ENCODE assay signal across 8 cellular contexts in the genomic region with DNA sequence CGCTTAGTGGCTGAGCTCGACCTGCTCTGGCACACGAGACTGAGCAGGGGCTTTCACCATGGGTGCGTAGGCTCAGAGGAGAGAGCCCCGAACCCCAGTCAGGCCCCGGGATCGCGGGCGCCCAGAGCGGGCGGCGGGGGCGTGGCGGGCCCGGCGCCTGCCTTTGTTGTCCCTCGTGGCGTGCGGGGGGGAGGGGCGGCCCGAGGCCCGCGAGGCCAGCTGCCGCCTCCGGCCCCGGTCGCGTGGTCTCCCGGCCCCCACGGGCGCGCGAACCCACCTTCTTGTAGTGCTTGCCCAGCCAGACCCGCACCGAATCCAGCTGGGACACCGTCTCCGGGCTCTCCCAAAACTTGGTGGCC. TPM values are rescaled to one million over a fixed set of nuclear protein-coding genes. Genes with fewer than 3 reads are reported as not detected.
DNase-seq lines count a peak whose midpoint lies in the region; ATAC-seq and TF ChIP-seq lines count a peak whose summit lies in the region.

No MANE protein-coding gene starts in this region.

- H3K9me3 ChIP-seq in Peyer's patch (no peaks in the 10 kb centered on the region), heart right ventricle (no peaks in the 10 kb centered on the region), prostate gland (no peaks in the 10 kb centered on the region), uterus (no peaks in the 10 kb centered on the region)

- H3K4me3 ChIP-seq in Peyer's patch (peak overlapping the region; percentile 92 to 99 (median 97)), heart right ventricle (peak overlapping the region; percentile 56 to 94 (median 88)), prostate gland (peak overlapping the region; percentile 99 to 100), uterus (peak overlapping the region; percentile 88 to 91)

- H3K27ac Mint-ChIP-seq in activated naive CD4-positive, alpha-beta T cell treated with anti-CD3 and anti-CD28 coated beads, Interleukin-2, amount 50 U/mL, for 24 hours = peak overlapping the region; percentile 86

- H3K27me3 Mint-ChIP-seq in activated naive CD4-positive, alpha-beta T cell treated with anti-CD3 and anti-CD28 coated beads, Interleukin-2, amount 50 U/mL, for 24 hours = no peaks in the 10 kb centered on the region

- H3K27me3 ChIP-seq in Peyer's patch (no peaks in the 10 kb centered on the region), heart right ventricle (no peaks in the 10 kb centered on the region), prostate gland (replicated peaks; ENCODE audit: insufficient read depth) (no peaks in the 10 kb centered on the region), uterus (no peaks in the 10 kb centered on the region)

- no peaks in the 10 kb centered on the region for H3K9me3 Mint-ChIP-seq in activated naive CD4-positive, alpha-beta T cell treated with anti-CD3 and anti-CD28 coated beads, Interleukin-2, amount 50 U/mL, for 24 hours

- H3K36me3 Mint-ChIP-seq in activated naive CD4-positive, alpha-beta T cell treated with anti-CD3 and anti-CD28 coated beads, Interleukin-2, amount 50 U/mL, for 24 hours = no peaks in the 10 kb centered on the region

- TF ChIP-seq CTCF in Peyer's patch (IDR thresholded peaks at IDR 0.05) (no peak), heart right ventricle (IDR thresholded peaks at IDR 0.05) (no peak), prostate gland (IDR thresholded peaks at IDR 0.05) (no peak), uterus (IDR thresholded peaks at IDR 0.05) (no peak)

- 0 to 1% methylated on average over 35 to 37 of the region's 37 CpGs for WGBS in heart right ventricle, 2 donors
- 0% methylated on average over 17 of the region's 37 CpGs for WGBS in prostate gland

- no peak for TF ChIP-seq POLR2A in Peyer's patch (IDR thresholded peaks at IDR 0.05)
- no peak for TF ChIP-seq POLR2A in prostate gland (IDR thresholded peaks at IDR 0.05)
- TF ChIP-seq POLR2A in uterus (IDR thresholded peaks at IDR 0.05) = no peak

- H3K4me1 ChIP-seq in Peyer's patch = peaks cover 0 to 20% (median 9%) of the 10 kb centered on the region in 4 donors
- peaks cover 3 to 49% (median 33%) of the 10 kb centered on the region in 9 donors for H3K4me1 ChIP-seq in heart right ventricle
- H3K4me1 ChIP-seq in prostate gland (replicated peaks) = no peaks in the 10 kb centered on the region
- no peaks in the 10 kb centered on the region for H3K4me1 ChIP-seq in uterus

- DNase-seq in NCI-H2171 (lab: John Stamatoyannopoulos, UW) (peak; percentile 10), NCI-H2171 treated with DMSO at 0.1 percent for 48 hours (lab: John Stamatoyannopoulos, UW) (no peak), Peyer's patch (peak; percentile 64 to 82 (median 81)), heart right ventricle (peak; percentile 62 to 69), prostate gland (ENCODE audit: low spot score) (peak; percentile 59), uterus (peak in 1 of 2 donors; percentile 53)

- H3K4me3 Mint-ChIP-seq in activated naive CD4-positive, alpha-beta T cell treated with anti-CD3 and anti-CD28 coated beads, Interleukin-2, amount 50 U/mL, for 24 hours = peak overlapping the region; percentile 95

- H3K27ac ChIP-seq in Peyer's patch = peak overlapping the region; percentile 92 to 100 (median 98)
- H3K27ac ChIP-seq in heart right ventricle = peak overlapping the region; percentile 96 to 99 (median 96)
- H3K27ac ChIP-seq in prostate gland = peak overlapping the region; percentile 97 to 99
- H3K27ac ChIP-seq in uterus = peak overlapping the region; percentile 94 to 96

- H3K4me1 Mint-ChIP-seq in activated naive CD4-positive, alpha-beta T cell treated with anti-CD3 and anti-CD28 coated beads, Interleukin-2, amount 50 U/mL, for 24 hours = peaks cover 21% of the 10 kb centered on the region

- ATAC-seq in HG02852 (IDR thresholded peaks at IDR 0.05; ENCODE audit: unreplicated experiment) = peak; percentile 29
- peak; percentile 8 to 70 (median 58) for ATAC-seq in heart right ventricle

- H3K36me3 ChIP-seq in Peyer's patch = no peaks in the 10 kb centered on the region
- H3K36me3 ChIP-seq in heart right ventricle = no peaks in the 10 kb centered on the region
- no peaks in the 10 kb centered on the region for H3K36me3 ChIP-seq in prostate gland
- H3K36me3 ChIP-seq in uterus = no peaks in the 10 kb centered on the region

- intact Hi-C loops in heart right ventricle (cut with DNase I) (loop anchor here in 2 of 10 donors (2.0 to 5.0 kb wide), 2 partner anchors 269 kb away; a partner anchor contains a TSS), prostate gland (cut with DNase I) (loop anchor here (10.0 kb wide), 1 partner anchor 367 kb away; no protein-coding TSS in a partner anchor), uterus (cut with DNase I; ENCODE audit: low total_unique reads) (no loop called here)

RNA-seq across cellular contexts. Expression of a gene that starts 0.4 kb away (rescaled TPM):
- 100 to 1,000 TPM in 1 of 4 donors, 10 to 100 TPM in 3; 25.0 to 110 (median 56.4) TPM for total RNA-seq in Peyer's patch
- 10 to 100 TPM; 22.5 to 34.9 (median 24.6) TPM for total RNA-seq in heart right ventricle
- polyA plus RNA-seq in heart right ventricle = 1 to 10 TPM; 6.4 to 8.0 TPM
- total RNA-seq in prostate gland = 10 to 100 TPM; 49.9 to 58.7 TPM
- total RNA-seq in uterus = 10 to 100 TPM; 23.8 to 61.0 (median 45.5) TPM

RNA-seq across cellular contexts. Expression of a gene that starts 21.6 kb away (rescaled TPM):
- 10 to 100 TPM; 42.0 to 72.9 (median 58.5) TPM for total RNA-seq in Peyer's patch
- total RNA-seq in heart right ventricle = 10 to 100 TPM; 39.1 to 56.4 (median 45.3) TPM
- 10 to 100 TPM; 31.2 to 42.7 TPM for polyA plus RNA-seq in heart right ventricle
- 100 to 1,000 TPM in 1 of 2 donors, 10 to 100 TPM in 1; 72.9 to 107 TPM for total RNA-seq in prostate gland
- total RNA-seq in uterus = 10 to 100 TPM; 21.5 to 78.6 (median 55.7) TPM
